1 cellular context compared by ENCODE assay signal in the genomic region with DNA sequence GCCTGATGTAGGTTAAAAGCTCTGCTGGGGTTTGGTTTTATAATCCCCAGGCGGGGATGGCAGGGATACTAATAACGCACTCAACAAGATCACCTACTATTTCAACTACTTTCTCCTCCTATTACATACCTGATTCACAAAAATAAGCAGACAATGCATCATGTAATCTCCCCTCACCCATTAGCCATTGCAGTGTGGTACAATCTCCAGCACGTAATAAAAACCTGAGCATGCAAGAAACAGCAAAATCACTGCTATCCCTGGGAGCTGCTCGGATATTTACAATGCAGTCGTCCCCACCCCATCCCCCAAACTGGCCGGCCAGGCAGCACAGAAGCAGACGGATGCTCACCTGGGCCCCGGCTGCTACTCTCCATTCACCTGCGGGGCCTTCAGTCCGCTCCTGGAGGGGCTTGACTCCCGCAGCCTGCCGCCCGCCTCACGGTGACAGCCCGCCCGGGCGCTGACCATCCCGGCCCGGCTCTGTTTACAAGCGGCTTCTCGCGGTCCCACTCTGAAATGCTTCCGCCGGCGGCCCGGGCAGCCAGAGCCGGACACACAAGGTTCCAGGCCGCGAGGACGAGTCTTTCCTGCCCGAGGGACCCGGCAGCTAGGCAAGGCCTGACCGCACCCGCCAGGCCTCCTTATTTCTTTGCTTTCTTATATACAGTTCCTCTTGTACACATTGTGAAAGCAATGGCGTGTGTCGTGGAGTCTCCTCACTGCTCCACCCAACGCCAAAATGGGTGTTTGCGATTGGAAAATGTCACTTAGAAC.
A peak's percentile ranks its signal among the peaks of the same experiment; 100 is the strongest.
TF ChIP-seq lines count a peak whose summit lies in the region.

A gene with protein sequence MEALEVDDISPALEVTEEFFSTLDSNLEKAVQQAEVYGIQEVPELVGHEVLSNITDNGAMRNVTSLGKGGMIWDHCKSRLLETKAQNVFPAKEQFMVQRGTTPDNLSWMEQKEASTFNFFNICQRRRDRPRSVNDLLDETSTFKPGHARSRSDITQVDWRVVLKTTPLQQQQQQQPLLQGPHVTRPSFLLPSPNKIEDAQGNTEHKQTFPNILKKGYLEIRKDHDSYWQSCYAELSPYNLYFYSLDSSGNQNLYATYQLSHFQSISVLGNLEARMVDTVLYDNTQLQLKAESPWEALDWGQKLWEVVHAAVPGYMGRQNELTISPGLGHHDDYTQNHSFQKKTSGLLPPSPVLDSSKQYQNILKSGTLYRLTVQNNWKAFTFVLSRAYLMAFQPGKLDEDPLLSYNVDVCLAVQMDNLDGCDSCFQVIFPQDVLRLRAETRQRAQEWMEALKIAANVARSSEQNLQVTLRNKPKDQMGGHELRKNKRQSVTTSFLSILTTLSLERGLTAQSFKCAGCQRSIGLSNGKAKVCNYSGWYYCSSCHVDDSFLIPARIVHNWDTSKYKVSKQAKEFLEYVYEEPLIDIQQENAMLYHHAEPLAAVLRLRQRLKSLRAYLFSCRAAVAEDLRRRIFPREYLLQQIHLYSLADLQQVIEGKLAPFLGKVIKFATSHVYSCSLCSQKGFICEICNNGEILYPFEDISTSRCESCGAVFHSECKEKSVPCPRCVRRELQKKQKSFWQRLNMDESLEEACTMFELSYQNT (minus strand): TSS at position 491 of the 777 bp plus-strand sequence. CDS start 23,888 bp downstream, outside the sequence.

TF ChIP-seq in HepG2, 621 proteins besides CTCF, POLR2A, EP300 and RAD21 (continued from another document and continues in another):
- TF ChIP-seq, protein P1, sequence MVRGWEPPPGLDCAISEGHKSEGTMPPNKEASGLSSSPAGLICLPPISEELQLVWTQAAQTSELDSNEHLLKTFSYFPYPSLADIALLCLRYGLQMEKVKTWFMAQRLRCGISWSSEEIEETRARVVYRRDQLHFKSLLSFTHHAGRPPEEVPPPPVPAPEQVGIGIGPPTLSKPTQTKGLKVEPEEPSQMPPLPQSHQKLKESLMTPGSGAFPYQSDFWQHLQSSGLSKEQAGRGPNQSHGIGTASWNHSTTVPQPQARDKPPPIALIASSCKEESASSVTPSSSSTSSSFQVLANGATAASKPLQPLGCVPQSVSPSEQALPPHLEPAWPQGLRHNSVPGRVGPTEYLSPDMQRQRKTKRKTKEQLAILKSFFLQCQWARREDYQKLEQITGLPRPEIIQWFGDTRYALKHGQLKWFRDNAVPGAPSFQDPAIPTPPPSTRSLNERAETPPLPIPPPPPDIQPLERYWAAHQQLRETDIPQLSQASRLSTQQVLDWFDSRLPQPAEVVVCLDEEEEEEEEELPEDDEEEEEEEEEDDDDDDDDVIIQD (CRISPR knock-in tag; IDR thresholded peaks at IDR 0.05; ENCODE audit: low read depth): peak; percentile 93
- TF ChIP-seq ZNF251 (CRISPR knock-in tag; IDR thresholded peaks at IDR 0.05) (0 out of 2 replicates have a peak, but pooled peaks have one; percentile 90), BRCA1 (CRISPR knock-in tag; IDR thresholded peaks at IDR 0.05) (peak; percentile 83), MYC (CRISPR knock-in tag; IDR thresholded peaks at IDR 0.05; ENCODE audit: borderline replicate concordance) (peak; percentile 88), ZNF777 (CRISPR knock-in tag; IDR thresholded peaks at IDR 0.05) (peak; percentile 52; the same call in 1 of the 2 replicates), ZSCAN21 (CRISPR knock-in tag; IDR thresholded peaks at IDR 0.05; ENCODE audit: borderline replicate concordance) (peak; percentile 96), ZNF282 (IDR thresholded peaks at IDR 0.05; ENCODE audit: partially characterized antibody) (no peak), REPIN1 (CRISPR knock-in tag; IDR thresholded peaks at IDR 0.05; ENCODE audit: borderline replicate concordance, low read depth) (peak; percentile 100), CBX2 (IDR thresholded peaks at IDR 0.05; ENCODE audit: low read depth, low read length) (no peak; the same call in 1 of the 2 replicates), CBX2 (CRISPR knock-in tag; IDR thresholded peaks at IDR 0.05; ENCODE audit: low read depth) (peak; percentile 97), KLF16 (CRISPR knock-in tag; IDR thresholded peaks at IDR 0.05) (peak; percentile 87 to 100; a peak in 3 of 4 replicates), BHLHE40 (IDR thresholded peaks at IDR 0.05; ENCODE audit: low read length) (peak; percentile 53; the same call in 1 of the 2 replicates), ZNF720 (CRISPR knock-in tag; IDR thresholded peaks at IDR 0.05) (no peak), HMG20B (CRISPR knock-in tag; conservative IDR thresholded peaks at IDR 0.05) (peak; percentile 95), SP4 (CRISPR knock-in tag; IDR thresholded peaks at IDR 0.05) (peak; percentile 91), CHD2 (IDR thresholded peaks at IDR 0.05; ENCODE audit: low read depth, low read length) (peak; percentile 79), KDM2A (CRISPR knock-in tag; IDR thresholded peaks at IDR 0.05; ENCODE audit: borderline replicate concordance, low read depth) (peak; percentile 100), RAD51 (IDR thresholded peaks at IDR 0.05; ENCODE audit: borderline replicate concordance) (no peak), CEBPG (CRISPR knock-in tag; IDR thresholded peaks at IDR 0.05) (peak; percentile 66), ZNF17 (CRISPR knock-in tag; IDR thresholded peaks at IDR 0.05) (no peak), SKI (IDR thresholded peaks at IDR 0.05; ENCODE audit: partially characterized antibody) (peak; percentile 79), ADNP (CRISPR knock-in tag; IDR thresholded peaks at IDR 0.05) (peak; percentile 63; the same call in 1 of the 2 replicates)
- TF ChIP-seq, protein P2, sequence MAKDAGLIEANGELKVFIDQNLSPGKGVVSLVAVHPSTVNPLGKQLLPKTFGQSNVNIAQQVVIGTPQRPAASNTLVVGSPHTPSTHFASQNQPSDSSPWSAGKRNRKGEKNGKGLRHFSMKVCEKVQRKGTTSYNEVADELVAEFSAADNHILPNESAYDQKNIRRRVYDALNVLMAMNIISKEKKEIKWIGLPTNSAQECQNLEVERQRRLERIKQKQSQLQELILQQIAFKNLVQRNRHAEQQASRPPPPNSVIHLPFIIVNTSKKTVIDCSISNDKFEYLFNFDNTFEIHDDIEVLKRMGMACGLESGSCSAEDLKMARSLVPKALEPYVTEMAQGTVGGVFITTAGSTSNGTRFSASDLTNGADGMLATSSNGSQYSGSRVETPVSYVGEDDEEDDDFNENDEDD (CRISPR knock-in tag; IDR thresholded peaks at IDR 0.05; ENCODE audit: borderline replicate concordance): peak; percentile 83
- TF ChIP-seq, protein P3, sequence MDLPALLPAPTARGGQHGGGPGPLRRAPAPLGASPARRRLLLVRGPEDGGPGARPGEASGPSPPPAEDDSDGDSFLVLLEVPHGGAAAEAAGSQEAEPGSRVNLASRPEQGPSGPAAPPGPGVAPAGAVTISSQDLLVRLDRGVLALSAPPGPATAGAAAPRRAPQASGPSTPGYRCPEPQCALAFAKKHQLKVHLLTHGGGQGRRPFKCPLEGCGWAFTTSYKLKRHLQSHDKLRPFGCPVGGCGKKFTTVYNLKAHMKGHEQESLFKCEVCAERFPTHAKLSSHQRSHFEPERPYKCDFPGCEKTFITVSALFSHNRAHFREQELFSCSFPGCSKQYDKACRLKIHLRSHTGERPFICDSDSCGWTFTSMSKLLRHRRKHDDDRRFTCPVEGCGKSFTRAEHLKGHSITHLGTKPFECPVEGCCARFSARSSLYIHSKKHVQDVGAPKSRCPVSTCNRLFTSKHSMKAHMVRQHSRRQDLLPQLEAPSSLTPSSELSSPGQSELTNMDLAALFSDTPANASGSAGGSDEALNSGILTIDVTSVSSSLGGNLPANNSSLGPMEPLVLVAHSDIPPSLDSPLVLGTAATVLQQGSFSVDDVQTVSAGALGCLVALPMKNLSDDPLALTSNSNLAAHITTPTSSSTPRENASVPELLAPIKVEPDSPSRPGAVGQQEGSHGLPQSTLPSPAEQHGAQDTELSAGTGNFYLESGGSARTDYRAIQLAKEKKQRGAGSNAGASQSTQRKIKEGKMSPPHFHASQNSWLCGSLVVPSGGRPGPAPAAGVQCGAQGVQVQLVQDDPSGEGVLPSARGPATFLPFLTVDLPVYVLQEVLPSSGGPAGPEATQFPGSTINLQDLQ (CRISPR knock-in tag; IDR thresholded peaks at IDR 0.05): 0 out of 2 replicates have a peak, but pooled peaks have one; percentile 85
- TF ChIP-seq, protein P4, sequence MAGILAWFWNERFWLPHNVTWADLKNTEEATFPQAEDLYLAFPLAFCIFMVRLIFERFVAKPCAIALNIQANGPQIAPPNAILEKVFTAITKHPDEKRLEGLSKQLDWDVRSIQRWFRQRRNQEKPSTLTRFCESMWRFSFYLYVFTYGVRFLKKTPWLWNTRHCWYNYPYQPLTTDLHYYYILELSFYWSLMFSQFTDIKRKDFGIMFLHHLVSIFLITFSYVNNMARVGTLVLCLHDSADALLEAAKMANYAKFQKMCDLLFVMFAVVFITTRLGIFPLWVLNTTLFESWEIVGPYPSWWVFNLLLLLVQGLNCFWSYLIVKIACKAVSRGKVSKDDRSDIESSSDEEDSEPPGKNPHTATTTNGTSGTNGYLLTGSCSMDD (CRISPR knock-in tag; IDR thresholded peaks at IDR 0.05): 0 out of 2 replicates have a peak, but pooled peaks have one; percentile 38
- TF ChIP-seq, protein P5, sequence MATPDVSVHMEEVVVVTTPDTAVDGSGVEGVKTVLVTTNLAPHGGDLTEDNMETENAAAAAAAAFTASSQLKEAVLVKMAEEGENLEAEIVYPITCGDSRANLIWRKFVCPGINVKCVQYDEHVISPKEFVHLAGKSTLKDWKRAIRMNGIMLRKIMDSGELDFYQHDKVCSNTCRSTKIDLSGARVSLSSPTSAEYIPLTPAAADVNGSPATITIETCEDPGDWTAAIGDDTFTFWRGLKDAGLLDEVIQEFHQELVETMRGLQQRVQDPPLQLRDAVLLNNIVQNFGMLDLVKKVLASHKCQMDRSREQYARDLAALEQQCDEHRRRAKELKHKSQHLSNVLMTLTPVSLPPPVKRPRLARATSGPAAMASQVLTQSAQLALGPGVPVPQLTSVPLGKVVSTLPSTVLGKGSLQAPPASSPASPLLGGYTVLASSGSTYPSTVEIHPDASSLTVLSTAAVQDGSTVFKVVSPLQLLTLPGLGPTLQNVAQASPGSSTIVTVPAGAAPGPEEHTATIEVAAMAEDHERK (CRISPR knock-in tag; IDR thresholded peaks at IDR 0.05; ENCODE audit: low read depth): peak; percentile 75; the same call in 1 of the 2 replicates
- TF ChIP-seq, protein P6, sequence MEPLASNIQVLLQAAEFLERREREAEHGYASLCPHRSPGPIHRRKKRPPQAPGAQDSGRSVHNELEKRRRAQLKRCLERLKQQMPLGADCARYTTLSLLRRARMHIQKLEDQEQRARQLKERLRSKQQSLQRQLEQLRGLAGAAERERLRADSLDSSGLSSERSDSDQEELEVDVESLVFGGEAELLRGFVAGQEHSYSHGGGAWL (CRISPR knock-in tag; IDR thresholded peaks at IDR 0.05): peak; percentile 90
- TF ChIP-seq, protein P7, sequence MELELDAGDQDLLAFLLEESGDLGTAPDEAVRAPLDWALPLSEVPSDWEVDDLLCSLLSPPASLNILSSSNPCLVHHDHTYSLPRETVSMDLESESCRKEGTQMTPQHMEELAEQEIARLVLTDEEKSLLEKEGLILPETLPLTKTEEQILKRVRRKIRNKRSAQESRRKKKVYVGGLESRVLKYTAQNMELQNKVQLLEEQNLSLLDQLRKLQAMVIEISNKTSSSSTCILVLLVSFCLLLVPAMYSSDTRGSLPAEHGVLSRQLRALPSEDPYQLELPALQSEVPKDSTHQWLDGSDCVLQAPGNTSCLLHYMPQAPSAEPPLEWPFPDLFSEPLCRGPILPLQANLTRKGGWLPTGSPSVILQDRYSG (CRISPR knock-in tag; IDR thresholded peaks at IDR 0.05): peak; percentile 79; the same call in 1 of the 2 replicates
- TF ChIP-seq, protein P8, sequence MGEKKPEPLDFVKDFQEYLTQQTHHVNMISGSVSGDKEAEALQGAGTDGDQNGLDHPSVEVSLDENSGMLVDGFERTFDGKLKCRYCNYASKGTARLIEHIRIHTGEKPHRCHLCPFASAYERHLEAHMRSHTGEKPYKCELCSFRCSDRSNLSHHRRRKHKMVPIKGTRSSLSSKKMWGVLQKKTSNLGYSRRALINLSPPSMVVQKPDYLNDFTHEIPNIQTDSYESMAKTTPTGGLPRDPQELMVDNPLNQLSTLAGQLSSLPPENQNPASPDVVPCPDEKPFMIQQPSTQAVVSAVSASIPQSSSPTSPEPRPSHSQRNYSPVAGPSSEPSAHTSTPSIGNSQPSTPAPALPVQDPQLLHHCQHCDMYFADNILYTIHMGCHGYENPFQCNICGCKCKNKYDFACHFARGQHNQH (CRISPR knock-in tag; IDR thresholded peaks at IDR 0.05): peak; percentile 98
- TF ChIP-seq, protein P9, sequence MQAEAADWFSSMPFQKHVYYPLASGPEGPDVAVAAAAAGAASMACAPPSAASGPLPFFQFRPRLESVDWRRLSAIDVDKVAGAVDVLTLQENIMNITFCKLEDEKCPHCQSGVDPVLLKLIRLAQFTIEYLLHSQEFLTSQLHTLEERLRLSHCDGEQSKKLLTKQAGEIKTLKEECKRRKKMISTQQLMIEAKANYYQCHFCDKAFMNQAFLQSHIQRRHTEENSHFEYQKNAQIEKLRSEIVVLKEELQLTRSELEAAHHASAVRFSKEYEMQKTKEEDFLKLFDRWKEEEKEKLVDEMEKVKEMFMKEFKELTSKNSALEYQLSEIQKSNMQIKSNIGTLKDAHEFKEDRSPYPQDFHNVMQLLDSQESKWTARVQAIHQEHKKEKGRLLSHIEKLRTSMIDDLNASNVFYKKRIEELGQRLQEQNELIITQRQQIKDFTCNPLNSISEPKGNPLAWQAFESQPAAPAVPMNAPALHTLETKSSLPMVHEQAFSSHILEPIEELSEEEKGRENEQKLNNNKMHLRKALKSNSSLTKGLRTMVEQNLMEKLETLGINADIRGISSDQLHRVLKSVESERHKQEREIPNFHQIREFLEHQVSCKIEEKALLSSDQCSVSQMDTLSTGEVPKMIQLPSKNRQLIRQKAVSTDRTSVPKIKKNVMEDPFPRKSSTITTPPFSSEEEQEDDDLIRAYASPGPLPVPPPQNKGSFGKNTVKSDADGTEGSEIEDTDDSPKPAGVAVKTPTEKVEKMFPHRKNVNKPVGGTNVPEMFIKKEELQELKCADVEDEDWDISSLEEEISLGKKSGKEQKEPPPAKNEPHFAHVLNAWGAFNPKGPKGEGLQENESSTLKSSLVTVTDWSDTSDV (CRISPR knock-in tag; IDR thresholded peaks at IDR 0.05): peak; percentile 74; the same call in 1 of the 2 replicates
- TF ChIP-seq, protein P10, sequence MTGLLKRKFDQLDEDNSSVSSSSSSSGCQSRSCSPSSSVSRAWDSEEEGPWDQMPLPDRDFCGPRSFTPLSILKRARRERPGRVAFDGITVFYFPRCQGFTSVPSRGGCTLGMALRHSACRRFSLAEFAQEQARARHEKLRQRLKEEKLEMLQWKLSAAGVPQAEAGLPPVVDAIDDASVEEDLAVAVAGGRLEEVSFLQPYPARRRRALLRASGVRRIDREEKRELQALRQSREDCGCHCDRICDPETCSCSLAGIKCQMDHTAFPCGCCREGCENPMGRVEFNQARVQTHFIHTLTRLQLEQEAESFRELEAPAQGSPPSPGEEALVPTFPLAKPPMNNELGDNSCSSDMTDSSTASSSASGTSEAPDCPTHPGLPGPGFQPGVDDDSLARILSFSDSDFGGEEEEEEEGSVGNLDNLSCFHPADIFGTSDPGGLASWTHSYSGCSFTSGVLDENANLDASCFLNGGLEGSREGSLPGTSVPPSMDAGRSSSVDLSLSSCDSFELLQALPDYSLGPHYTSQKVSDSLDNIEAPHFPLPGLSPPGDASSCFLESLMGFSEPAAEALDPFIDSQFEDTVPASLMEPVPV (CRISPR knock-in tag; IDR thresholded peaks at IDR 0.05): peak; percentile 96
